In the genomic region with DNA sequence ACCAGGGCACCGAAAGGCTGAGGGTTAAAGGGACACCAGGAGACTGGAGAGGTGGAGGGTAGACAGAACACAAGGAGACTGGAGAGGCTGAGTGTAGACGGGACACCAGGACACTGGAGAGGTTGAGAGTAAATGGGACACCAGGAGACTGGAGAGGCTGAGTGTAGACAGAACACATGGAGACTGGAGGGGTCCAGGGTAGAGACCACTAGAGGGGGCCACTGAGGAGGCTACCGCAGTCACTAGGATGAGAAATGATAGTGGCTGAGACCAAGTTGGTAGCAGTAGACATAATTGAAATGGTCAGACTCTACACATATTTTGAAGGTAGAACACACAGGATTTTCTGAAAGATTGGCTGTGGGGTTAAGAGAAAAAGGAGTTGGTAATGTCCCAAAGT, we compare ENCODE assay signal across 1 cellular context.
TF ChIP-seq lines count a peak whose summit lies in the region.

No MANE protein-coding gene starts in this region.

TF ChIP-seq in K562, 482 proteins besides CTCF, POLR2A, EP300 and RAD21:
- TF ChIP-seq SMARCA5 (IDR thresholded peaks at IDR 0.05): no peak
- no peak for TF ChIP-seq ARNT (IDR thresholded peaks at IDR 0.05)
- TF ChIP-seq BCOR (IDR thresholded peaks at IDR 0.05): no peak
- no peak for TF ChIP-seq ZNF408 (CRISPR knock-in tag; IDR thresholded peaks at IDR 0.05; ENCODE audit: low read depth)
- TF ChIP-seq, protein P1, sequence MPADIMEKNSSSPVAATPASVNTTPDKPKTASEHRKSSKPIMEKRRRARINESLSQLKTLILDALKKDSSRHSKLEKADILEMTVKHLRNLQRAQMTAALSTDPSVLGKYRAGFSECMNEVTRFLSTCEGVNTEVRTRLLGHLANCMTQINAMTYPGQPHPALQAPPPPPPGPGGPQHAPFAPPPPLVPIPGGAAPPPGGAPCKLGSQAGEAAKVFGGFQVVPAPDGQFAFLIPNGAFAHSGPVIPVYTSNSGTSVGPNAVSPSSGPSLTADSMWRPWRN (IDR thresholded peaks at IDR 0.05; ENCODE audit: low read depth): no peak
- no peak for TF ChIP-seq ZNF239 (CRISPR knock-in tag; IDR thresholded peaks at IDR 0.05)
- TF ChIP-seq NFATC3 (IDR thresholded peaks at IDR 0.05): no peak
- TF ChIP-seq, protein P2, sequence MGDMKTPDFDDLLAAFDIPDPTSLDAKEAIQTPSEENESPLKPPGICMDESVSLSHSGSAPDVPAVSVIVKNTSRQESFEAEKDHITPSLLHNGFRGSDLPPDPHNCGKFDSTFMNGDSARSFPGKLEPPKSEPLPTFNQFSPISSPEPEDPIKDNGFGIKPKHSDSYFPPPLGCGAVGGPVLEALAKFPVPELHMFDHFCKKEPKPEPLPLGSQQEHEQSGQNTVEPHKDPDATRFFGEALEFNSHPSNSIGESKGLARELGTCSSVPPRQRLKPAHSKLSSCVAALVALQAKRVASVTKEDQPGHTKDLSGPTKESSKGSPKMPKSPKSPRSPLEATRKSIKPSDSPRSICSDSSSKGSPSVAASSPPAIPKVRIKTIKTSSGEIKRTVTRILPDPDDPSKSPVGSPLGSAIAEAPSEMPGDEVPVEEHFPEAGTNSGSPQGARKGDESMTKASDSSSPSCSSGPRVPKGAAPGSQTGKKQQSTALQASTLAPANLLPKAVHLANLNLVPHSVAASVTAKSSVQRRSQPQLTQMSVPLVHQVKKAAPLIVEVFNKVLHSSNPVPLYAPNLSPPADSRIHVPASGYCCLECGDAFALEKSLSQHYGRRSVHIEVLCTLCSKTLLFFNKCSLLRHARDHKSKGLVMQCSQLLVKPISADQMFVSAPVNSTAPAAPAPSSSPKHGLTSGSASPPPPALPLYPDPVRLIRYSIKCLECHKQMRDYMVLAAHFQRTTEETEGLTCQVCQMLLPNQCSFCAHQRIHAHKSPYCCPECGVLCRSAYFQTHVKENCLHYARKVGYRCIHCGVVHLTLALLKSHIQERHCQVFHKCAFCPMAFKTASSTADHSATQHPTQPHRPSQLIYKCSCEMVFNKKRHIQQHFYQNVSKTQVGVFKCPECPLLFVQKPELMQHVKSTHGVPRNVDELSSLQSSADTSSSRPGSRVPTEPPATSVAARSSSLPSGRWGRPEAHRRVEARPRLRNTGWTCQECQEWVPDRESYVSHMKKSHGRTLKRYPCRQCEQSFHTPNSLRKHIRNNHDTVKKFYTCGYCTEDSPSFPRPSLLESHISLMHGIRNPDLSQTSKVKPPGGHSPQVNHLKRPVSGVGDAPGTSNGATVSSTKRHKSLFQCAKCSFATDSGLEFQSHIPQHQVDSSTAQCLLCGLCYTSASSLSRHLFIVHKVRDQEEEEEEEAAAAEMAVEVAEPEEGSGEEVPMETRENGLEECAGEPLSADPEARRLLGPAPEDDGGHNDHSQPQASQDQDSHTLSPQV (IDR thresholded peaks at IDR 0.05): no peak
- TF ChIP-seq TGIF2 (CRISPR knock-in tag; IDR thresholded peaks at IDR 0.05): no peak
- TF ChIP-seq ZC3H11A (IDR thresholded peaks at IDR 0.05; ENCODE audit: low read depth, low read length): no peak
- TF ChIP-seq, protein P3, sequence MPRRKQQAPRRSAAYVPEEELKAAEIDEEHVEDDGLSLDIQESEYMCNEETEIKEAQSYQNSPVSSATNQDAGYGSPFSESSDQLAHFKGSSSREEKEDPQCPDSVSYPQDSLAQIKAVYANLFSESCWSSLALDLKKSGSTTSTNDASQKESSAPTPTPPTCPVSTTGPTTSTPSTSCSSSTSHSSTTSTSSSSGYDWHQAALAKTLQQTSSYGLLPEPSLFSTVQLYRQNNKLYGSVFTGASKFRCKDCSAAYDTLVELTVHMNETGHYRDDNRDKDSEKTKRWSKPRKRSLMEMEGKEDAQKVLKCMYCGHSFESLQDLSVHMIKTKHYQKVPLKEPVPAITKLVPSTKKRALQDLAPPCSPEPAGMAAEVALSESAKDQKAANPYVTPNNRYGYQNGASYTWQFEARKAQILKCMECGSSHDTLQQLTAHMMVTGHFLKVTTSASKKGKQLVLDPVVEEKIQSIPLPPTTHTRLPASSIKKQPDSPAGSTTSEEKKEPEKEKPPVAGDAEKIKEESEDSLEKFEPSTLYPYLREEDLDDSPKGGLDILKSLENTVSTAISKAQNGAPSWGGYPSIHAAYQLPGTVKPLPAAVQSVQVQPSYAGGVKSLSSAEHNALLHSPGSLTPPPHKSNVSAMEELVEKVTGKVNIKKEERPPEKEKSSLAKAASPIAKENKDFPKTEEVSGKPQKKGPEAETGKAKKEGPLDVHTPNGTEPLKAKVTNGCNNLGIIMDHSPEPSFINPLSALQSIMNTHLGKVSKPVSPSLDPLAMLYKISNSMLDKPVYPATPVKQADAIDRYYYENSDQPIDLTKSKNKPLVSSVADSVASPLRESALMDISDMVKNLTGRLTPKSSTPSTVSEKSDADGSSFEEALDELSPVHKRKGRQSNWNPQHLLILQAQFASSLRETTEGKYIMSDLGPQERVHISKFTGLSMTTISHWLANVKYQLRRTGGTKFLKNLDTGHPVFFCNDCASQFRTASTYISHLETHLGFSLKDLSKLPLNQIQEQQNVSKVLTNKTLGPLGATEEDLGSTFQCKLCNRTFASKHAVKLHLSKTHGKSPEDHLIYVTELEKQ (CRISPR knock-in tag; IDR thresholded peaks at IDR 0.05): no peak
- TF ChIP-seq, protein P4, sequence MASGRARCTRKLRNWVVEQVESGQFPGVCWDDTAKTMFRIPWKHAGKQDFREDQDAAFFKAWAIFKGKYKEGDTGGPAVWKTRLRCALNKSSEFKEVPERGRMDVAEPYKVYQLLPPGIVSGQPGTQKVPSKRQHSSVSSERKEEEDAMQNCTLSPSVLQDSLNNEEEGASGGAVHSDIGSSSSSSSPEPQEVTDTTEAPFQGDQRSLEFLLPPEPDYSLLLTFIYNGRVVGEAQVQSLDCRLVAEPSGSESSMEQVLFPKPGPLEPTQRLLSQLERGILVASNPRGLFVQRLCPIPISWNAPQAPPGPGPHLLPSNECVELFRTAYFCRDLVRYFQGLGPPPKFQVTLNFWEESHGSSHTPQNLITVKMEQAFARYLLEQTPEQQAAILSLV (tag; IDR thresholded peaks at IDR 0.05): no peak
